ENCODE assay signal across 9 cellular contexts in the genomic region with DNA sequence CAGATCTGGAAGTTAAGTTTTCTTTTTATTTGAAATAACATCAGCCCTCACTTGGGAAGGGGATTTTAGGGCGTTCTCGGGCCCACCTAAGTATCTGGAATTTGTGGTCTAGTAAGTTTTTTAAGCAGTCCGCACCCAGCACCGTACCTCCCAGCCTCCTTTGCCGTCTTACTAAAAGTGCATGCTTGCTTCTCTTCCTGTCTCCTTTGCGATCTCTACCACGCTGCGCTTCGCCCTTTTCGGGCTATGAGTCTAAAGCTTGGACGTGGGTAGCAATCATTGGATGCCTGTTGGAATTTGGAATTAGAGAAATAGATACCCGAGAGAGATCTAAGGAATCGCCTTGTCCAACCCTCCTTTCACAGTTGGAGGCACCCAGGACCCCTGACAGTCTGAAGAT. TPM values are rescaled to one million over a fixed set of nuclear protein-coding genes. Genes with fewer than 3 reads are reported as not detected.
DNase-seq lines count a peak whose midpoint lies in the region; ATAC-seq and TF ChIP-seq lines count a peak whose summit lies in the region.
"Had no signal": no experiment of that assay in that cellular context is flagged by ENCODE, and none has a peak within 500 bp of the region (broad histone marks: within the 10 kb centered on the region; RNA-seq: fewer than 3 reads in every experiment).

No MANE protein-coding gene starts in this region.

- TF ChIP-seq CTCF in foreskin fibroblast (IDR thresholded peaks at IDR 0.05; ENCODE audit: low read depth, low read length) (no peak), ovary (IDR thresholded peaks at IDR 0.05) (no peak)

- intact Hi-C loops in CD4-positive, alpha-beta memory T cell (cut with micrococcal nuclease) = no loop called here
- intact Hi-C loops in ovary (cut with DNase I) = loop anchor here in 2 of 4 donors (10.0 kb wide), 2 partner anchors 268 to 328 kb away; no protein-coding TSS in a partner anchor

- no peaks in the 10 kb centered on the region for H3K36me3 Mint-ChIP-seq in CD4-positive, alpha-beta memory T cell

- peaks cover 35 to 55% of the 10 kb centered on the region in 2 donors for H3K27me3 Mint-ChIP-seq in CD4-positive, alpha-beta memory T cell

- peaks cover 0 to 1% (median 0%) of the 10 kb centered on the region in 8 donors for H3K9me3 Mint-ChIP-seq in CD4-positive, alpha-beta memory T cell

- H3K9me3 ChIP-seq in CD4-positive, alpha-beta memory T cell (ENCODE audit: control insufficient read depth in 1 of 2, low read length in 2 of 2) = no peaks in the 10 kb centered on the region
- H3K9me3 ChIP-seq in SK-N-MC (ENCODE audit: low read depth, low read length) (no peaks in the 10 kb centered on the region), ovary (no peaks in the 10 kb centered on the region)

- H3K27me3 ChIP-seq in CD4-positive, alpha-beta memory T cell (ENCODE audit: insufficient read depth, low read length) = peaks cover 7% of the 10 kb centered on the region
- H3K27me3 ChIP-seq in ovary = no peaks in the 10 kb centered on the region

- H3K4me3 ChIP-seq in CD4-positive, alpha-beta memory T cell (ENCODE audit: low read length in 2 of 2) = no peak overlapping the region
- H3K4me3 ChIP-seq in SK-N-MC (0 out of 2 replicates have a peak overlapping the region, but pooled peaks have one; percentile 65), foreskin fibroblast (ENCODE audit: low read depth in 1 of 2, low read length in 2 of 2) (peak overlapping the region; percentile 82 to 84), ovary (peak overlapping the region; percentile 51)

- DNase-seq in CD4-positive, alpha-beta memory T cell = no peak
- no peak for DNase-seq in SK-N-MC (ENCODE audit: low read depth, low spot score)
- peak in 1 of 2 donors; percentile 56 for DNase-seq in foreskin fibroblast
- no peak for DNase-seq in ovary
- DNase-seq in COR-L47 (lab: John Stamatoyannopoulos, UW) = no peak
- DNase-seq: activated naive CD4-positive, alpha-beta T cell had no signal

- H3K4me3 Mint-ChIP-seq in CD4-positive, alpha-beta memory T cell = peak overlapping the region; percentile 49 to 86 (median 76)

- no peak for TF ChIP-seq POLR2A in ovary (IDR thresholded peaks at IDR 0.05)

- POLR2A ChIA-PET in CD4-positive, alpha-beta memory T cell (lab: Charles Lee; ENCODE audit: partially characterized antibody) = no interaction called here

- WGBS in ovary, 3 donors = 85 to 93% (median 91%) methylated on average over 13 of the region's 13 CpGs

- H3K4me1 Mint-ChIP-seq in CD4-positive, alpha-beta memory T cell = peaks cover 4 to 15% (median 7%) of the 10 kb centered on the region in 4 donors

- TF ChIP-seq EP300 in ovary (IDR thresholded peaks at IDR 0.05) = no peak

- no peak for ATAC-seq in HG02973 (IDR thresholded peaks at IDR 0.05; ENCODE audit: unreplicated experiment)
- no peak for ATAC-seq in HG02798 (IDR thresholded peaks at IDR 0.05; ENCODE audit: poor library complexity, unreplicated experiment)
- ATAC-seq in GM18909 (IDR thresholded peaks at IDR 0.05; ENCODE audit: poor library complexity, unreplicated experiment) = no peak

- H3K27ac Mint-ChIP-seq in CD4-positive, alpha-beta memory T cell = no peak overlapping the region

- H3K27ac ChIP-seq in CD4-positive, alpha-beta memory T cell (ENCODE audit: low read depth, low read length) = no peak overlapping the region
- no peak overlapping the region for H3K27ac ChIP-seq in SK-N-MC
- H3K27ac ChIP-seq in ovary = no peak overlapping the region

- H3K4me1 ChIP-seq in CD4-positive, alpha-beta memory T cell (ENCODE audit: insufficient read depth, low read length) = peaks cover 8% of the 10 kb centered on the region
- H3K4me1 ChIP-seq in ovary (ENCODE audit: insufficient read depth) = no peaks in the 10 kb centered on the region

- H3K36me3 ChIP-seq in CD4-positive, alpha-beta memory T cell (ENCODE audit: insufficient read depth, low read length) = no peaks in the 10 kb centered on the region
- H3K36me3 ChIP-seq in SK-N-MC (ENCODE audit: insufficient read depth, low read length) (no peaks in the 10 kb centered on the region), ovary (no peaks in the 10 kb centered on the region)

- CTCF ChIA-PET in CD4-positive, alpha-beta memory T cell (lab: Charles Lee; ENCODE audit: partially characterized antibody) = interaction anchor here (1.2 kb wide), 1 partner anchor 10 kb away, joined by 3 read pairs; no protein-coding TSS in a partner anchor

- H3K9ac ChIP-seq in SK-N-MC (ENCODE audit: insufficient read length) = no peak overlapping the region

RNA-seq across cellular contexts. Expression of a gene that starts 1.1 kb away (rescaled TPM):
- not detected for total RNA-seq in CD4-positive, alpha-beta memory T cell
- not detected for polyA plus RNA-seq in CD4-positive, alpha-beta memory T cell
- 10 to 100 TPM in 4 of 7 donors, 1 to 10 TPM in 3; 3.2 to 53.4 (median 13.5) TPM for total RNA-seq in ovary
- polyA plus RNA-seq in ovary = 10 to 100 TPM in 1 of 2 donors, 1 to 10 TPM in 1; 3.6 to 13.7 TPM

Comparison
In these comparisons a context has a peak if more than half of its experiments do, and no peak if none do; other contexts are left out.
1. H3K4me3 ChIP-seq: peak in SK-N-MC (single experiment), foreskin fibroblast (2 of 2) and ovary (single experiment); none in CD4-positive, alpha-beta memory T cell (0 of 2).
2. RNA of a gene that starts 1.1 kb away (total RNA-seq): 3.2 to 53.4 TPM in ovary; not detected in CD4-positive, alpha-beta memory T cell; every median in the first group is over 4 times any median in the second.